ENCODE assay signal across 27 cellular contexts in genomic region chr14:73372529-73372928, GRCh38.
"Had no signal": no experiment of that assay in that cellular context is flagged by ENCODE, and none has a peak within 500 bp of the region (broad histone marks: within the 10 kb centered on the region; RNA-seq: fewer than 3 reads in every experiment).

No MANE protein-coding gene starts in this region.

- ATAC-seq: Panc1, Right ventricle myocardium inferior, T-cell had no signal

- H3K4me1 Mint-ChIP-seq: activated CD4-positive, alpha-beta T cell treated with anti-CD3 and anti-CD28 coated beads, Interleukin-2, amount 10 ng/mL, durations not matched to agents 7 days and 5 days; brain had no signal

- H3K36me3 Mint-ChIP-seq: activated CD4-positive, alpha-beta memory T cell treated with anti-CD3 and anti-CD28 coated beads for 36 hours; activated naive CD4-positive, alpha-beta T cell treated with anti-CD3 and anti-CD28 coated beads, Interleukin-2, amount 50 U/mL, for 24 hours; T-cell had no signal

- H3K27me3 Mint-ChIP-seq: activated CD4-positive, alpha-beta memory T cell treated with anti-CD3 and anti-CD28 coated beads for 36 hours; activated CD4-positive, alpha-beta T cell treated with anti-CD3 and anti-CD28 coated beads, Interleukin-2, amount 10 ng/mL, durations not matched to agents 7 days and 5 days; activated naive CD4-positive, alpha-beta T cell treated with anti-CD3 and anti-CD28 coated beads, Interleukin-2, amount 50 U/mL, for 24 hours; brain; T-cell had no signal

- FAIRE-seq: astrocyte had no signal

- H3K27ac Mint-ChIP-seq: activated CD4-positive, alpha-beta memory T cell treated with anti-CD3 and anti-CD28 coated beads for 36 hours; activated CD4-positive, alpha-beta T cell treated with anti-CD3 and anti-CD28 coated beads, Interleukin-2, amount 10 ng/mL, durations not matched to agents 7 days and 5 days; activated naive CD4-positive, alpha-beta T cell treated with anti-CD3 and anti-CD28 coated beads, Interleukin-2, amount 50 U/mL, for 24 hours; T-cell had no signal

- DNase-seq: activated CD4-positive, alpha-beta memory T cell treated with anti-CD3 and anti-CD28 coated beads for 36 hours; activated CD4-positive, alpha-beta T cell treated with anti-CD3 and anti-CD28 coated beads, Interleukin-2, amount 10 ng/mL, durations not matched to agents 7 days and 5 days; activated CD8-positive, alpha-beta memory T cell treated with anti-CD3 and anti-CD28 coated beads for 24 hours; activated T-cell treated with anti-CD3 and anti-CD28 coated beads, Interleukin-2, amount 50 U/mL, for 48 hours; amygdala; cerebellar nuclear complex; MG63; MV-4-11; NCI-H1092 treated with DMSO at 0.1 percent for 48 hours; NCI-H1417 treated with DMSO at 0.1 percent for 48 hours; NCI-H1694; NCI-H2029; NCI-H2107; NCI-H345; NCI-H510A; NCI-H69; NK-92 treated with Interleukin-12 subunit alpha and Interleukin-12 subunit beta, amount 100 ng/mL, for 24 hours; OCI-M1; RPMI8226; T-cell; T-helper 2 cell; T1000 had no signal

- H3K4me3 Mint-ChIP-seq: activated CD4-positive, alpha-beta memory T cell treated with anti-CD3 and anti-CD28 coated beads for 36 hours; activated CD4-positive, alpha-beta T cell treated with anti-CD3 and anti-CD28 coated beads, Interleukin-2, amount 10 ng/mL, durations not matched to agents 7 days and 5 days; activated naive CD4-positive, alpha-beta T cell treated with anti-CD3 and anti-CD28 coated beads, Interleukin-2, amount 50 U/mL, for 24 hours; brain; T-cell had no signal

- H3K9me3 Mint-ChIP-seq: activated CD4-positive, alpha-beta memory T cell treated with anti-CD3 and anti-CD28 coated beads for 36 hours; activated CD4-positive, alpha-beta T cell treated with anti-CD3 and anti-CD28 coated beads, Interleukin-2, amount 10 ng/mL, durations not matched to agents 7 days and 5 days; activated naive CD4-positive, alpha-beta T cell treated with anti-CD3 and anti-CD28 coated beads, Interleukin-2, amount 50 U/mL, for 24 hours; brain; T-cell had no signal
